ENCODE assay signal across 1 cellular context in the genomic region with DNA sequence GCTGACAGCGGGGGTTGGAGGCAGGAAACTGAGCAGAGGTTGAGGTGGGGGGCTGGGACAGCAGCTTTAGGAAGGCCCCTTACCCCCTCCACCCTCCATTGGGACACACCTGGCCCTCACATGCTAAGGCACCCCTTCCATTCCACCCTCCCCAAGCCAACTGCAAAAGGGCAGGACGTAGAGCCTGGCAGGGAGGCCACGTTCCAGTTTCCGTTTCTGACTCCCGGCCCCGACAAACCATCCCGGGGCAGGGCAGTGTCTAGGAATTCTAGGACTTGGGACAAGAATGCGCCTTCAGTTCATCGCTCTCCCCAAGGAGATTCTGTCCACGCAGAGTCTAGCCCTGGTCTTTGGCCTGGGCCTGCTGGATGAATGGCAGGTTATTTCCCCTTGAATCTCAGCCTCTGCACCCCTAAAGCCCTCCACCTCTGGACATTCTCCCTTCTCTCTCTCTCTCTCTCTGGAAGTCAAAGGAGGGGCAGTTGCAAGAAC.
TF ChIP-seq lines count a peak whose summit lies in the region.

No MANE protein-coding gene starts in this region.

TF ChIP-seq in IMR-90, 13 proteins besides CTCF, POLR2A, EP300 and RAD21:
- TF ChIP-seq MXI1 (IDR thresholded peaks at IDR 0.05; ENCODE audit: borderline replicate concordance, low read depth, low read length), result no peak
- TF ChIP-seq MAFK (IDR thresholded peaks at IDR 0.05; ENCODE audit: low read depth, low read length), result no peak
- no peak for TF ChIP-seq FOS (IDR thresholded peaks at IDR 0.05; ENCODE audit: low read depth, low read length)
- TF ChIP-seq, protein P1, sequence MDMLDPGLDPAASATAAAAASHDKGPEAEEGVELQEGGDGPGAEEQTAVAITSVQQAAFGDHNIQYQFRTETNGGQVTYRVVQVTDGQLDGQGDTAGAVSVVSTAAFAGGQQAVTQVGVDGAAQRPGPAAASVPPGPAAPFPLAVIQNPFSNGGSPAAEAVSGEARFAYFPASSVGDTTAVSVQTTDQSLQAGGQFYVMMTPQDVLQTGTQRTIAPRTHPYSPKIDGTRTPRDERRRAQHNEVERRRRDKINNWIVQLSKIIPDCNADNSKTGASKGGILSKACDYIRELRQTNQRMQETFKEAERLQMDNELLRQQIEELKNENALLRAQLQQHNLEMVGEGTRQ (IDR thresholded peaks at IDR 0.05; ENCODE audit: low read depth, low read length), result no peak
- TF ChIP-seq BHLHE40 (IDR thresholded peaks at IDR 0.05; ENCODE audit: low read depth, low read length), result no peak
- TF ChIP-seq, protein P2, sequence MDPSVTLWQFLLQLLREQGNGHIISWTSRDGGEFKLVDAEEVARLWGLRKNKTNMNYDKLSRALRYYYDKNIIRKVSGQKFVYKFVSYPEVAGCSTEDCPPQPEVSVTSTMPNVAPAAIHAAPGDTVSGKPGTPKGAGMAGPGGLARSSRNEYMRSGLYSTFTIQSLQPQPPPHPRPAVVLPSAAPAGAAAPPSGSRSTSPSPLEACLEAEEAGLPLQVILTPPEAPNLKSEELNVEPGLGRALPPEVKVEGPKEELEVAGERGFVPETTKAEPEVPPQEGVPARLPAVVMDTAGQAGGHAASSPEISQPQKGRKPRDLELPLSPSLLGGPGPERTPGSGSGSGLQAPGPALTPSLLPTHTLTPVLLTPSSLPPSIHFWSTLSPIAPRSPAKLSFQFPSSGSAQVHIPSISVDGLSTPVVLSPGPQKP (IDR thresholded peaks at IDR 0.05; ENCODE audit: borderline replicate concordance, low read depth, low read length), result no peak
- TF ChIP-seq CEBPB (IDR thresholded peaks at IDR 0.05; ENCODE audit: low read depth, low read length), result no peak
- no peak for TF ChIP-seq CHD1 (IDR thresholded peaks at IDR 0.05; ENCODE audit: low read depth, low read length)
- TF ChIP-seq RFX5 (IDR thresholded peaks at IDR 0.05; ENCODE audit: low read depth, low read length), result no peak
- TF ChIP-seq MAZ (IDR thresholded peaks at IDR 0.05; ENCODE audit: borderline replicate concordance, low read depth, low read length), result no peak
- TF ChIP-seq SMC3 (IDR thresholded peaks at IDR 0.05; ENCODE audit: low read depth, low read length), result no peak
- TF ChIP-seq RCOR1 (IDR thresholded peaks at IDR 0.05; ENCODE audit: insufficient replicate concordance, low read length), result no peak
- TF ChIP-seq NFE2L2 (IDR thresholded peaks at IDR 0.05; ENCODE audit: low read depth, low read length), result no peak
